In the genomic region with DNA sequence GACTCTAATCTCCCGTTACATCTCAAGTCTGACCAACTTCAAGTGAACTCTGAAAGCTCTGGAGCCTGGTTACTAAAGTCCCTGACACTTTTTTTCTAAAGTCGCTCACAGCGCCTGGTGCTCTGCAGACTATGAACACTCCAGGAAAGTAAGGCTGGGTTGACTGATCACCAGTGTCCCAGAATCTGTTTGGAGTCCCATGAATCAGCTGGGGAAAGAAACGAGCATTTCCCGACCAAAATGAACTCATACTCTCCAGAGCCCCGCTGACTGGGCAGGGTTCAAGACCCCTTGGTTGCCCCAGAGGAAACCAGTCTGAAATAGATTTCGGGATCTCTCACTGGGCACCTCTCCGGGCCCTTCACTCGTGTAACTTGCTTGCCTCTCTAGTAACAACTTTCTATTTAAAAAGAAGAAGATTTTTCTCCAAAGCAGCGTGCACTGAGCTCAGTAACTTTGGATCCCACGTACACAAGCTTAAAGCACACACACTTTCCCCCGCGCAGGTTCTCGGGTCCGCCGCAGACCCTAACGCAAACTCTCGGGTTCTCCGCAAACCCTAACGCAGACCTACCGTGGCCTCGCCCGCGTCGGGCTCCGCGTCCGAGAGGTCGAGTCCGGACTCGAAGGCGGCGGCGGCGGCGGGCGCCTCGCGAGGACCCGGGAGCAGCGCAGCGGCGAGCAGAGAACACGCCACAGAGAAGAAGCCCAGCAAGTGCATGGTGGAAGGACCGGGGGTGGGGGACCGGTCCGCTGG, we compare ENCODE assay signal across 8 cellular contexts. TPM values are rescaled to one million over a fixed set of nuclear protein-coding genes. Genes with fewer than 3 reads are reported as not detected.
DNase-seq lines count a peak whose midpoint lies in the region; ATAC-seq and TF ChIP-seq lines count a peak whose summit lies in the region.

No MANE protein-coding gene starts in this region.

- H3K27me3 Mint-ChIP-seq in CD14-positive monocyte (ENCODE audit: low read depth in 3 of 3), result peaks cover 41 to 58% (median 44%) of the 10 kb centered on the region in 3 donors

- H3K27me3 ChIP-seq in psoas muscle (ENCODE audit: insufficient read depth in 3 of 3, low read length in 2 of 3), result peaks cover 0 to 2% (median 0%) of the 10 kb centered on the region in 3 donors

- DNase-seq in CD14-positive monocyte (ENCODE audit: low spot score) (no peak), SK-MEL-5 (ENCODE audit: low read depth, low spot score) (peak; percentile 59), Right ventricle myocardium superior (peak; percentile 42), psoas muscle (peak; percentile 35 to 52), left colon (no peak), ecto neural progenitor cell (ENCODE audit: low spot score) (no peak)
- DNase-seq in activated CD4-positive, alpha-beta T cell treated with anti-CD3 and anti-CD28 coated beads, Interleukin-2, amount 50 U/mL, for 1 hour, result no peak

- H3K4me1 Mint-ChIP-seq in CD14-positive monocyte, result peaks cover 8% of the 10 kb centered on the region

- no peaks in the 10 kb centered on the region for H3K36me3 ChIP-seq in psoas muscle (ENCODE audit: insufficient read depth in 1 of 2, low read depth in 1 of 2)

- ATAC-seq in GM21737 (IDR thresholded peaks at IDR 0.05; ENCODE audit: unreplicated experiment) (peak; percentile 16), Right ventricle myocardium superior (ENCODE audit: poor library complexity) (peak; percentile 57), psoas muscle (peak; percentile 32 to 60 (median 39)), left colon (no peak)

- no peak overlapping the region for H3K27ac Mint-ChIP-seq in CD14-positive monocyte

- H3K27ac ChIP-seq in psoas muscle, result peak overlapping the region; percentile 83

- H3K36me3 Mint-ChIP-seq in CD14-positive monocyte, result no peaks in the 10 kb centered on the region

- in situ Hi-C loops in SK-MEL-5 (cut with HindIII; ENCODE audit: low pct_unique_long_range_greater_than_20kb, low sequenced_read_pairs), result no loop called here

- H3K9me3 ChIP-seq in psoas muscle, result no peaks in the 10 kb centered on the region

- H3K4me1 ChIP-seq in psoas muscle, result peaks cover 8% of the 10 kb centered on the region

- no peak for TF ChIP-seq CTCF in CD14-positive monocyte (IDR thresholded peaks at IDR 0.05)
- no peak for TF ChIP-seq CTCF in psoas muscle (IDR thresholded peaks at IDR 0.05)

- 1 to 2% (median 2%) methylated on average over 44 to 47 of the region's 47 CpGs for WGBS in psoas muscle, 3 donors

- H3K4me3 ChIP-seq in psoas muscle, result peak overlapping the region; percentile 82

- intact Hi-C loops in CD14-positive monocyte (cut with micrococcal nuclease), result no loop called here
- intact Hi-C loops in Right ventricle myocardium superior (cut with DNase I), result loop anchor here (5.0 kb wide), 2 partner anchors 224 to 256 kb away; no protein-coding TSS in a partner anchor
- intact Hi-C loops in psoas muscle (cut with DNase I), result loop anchor here in 1 of 2 donors (5.0 kb wide), 3 partner anchors 229 to 409 kb away; no protein-coding TSS in a partner anchor
- intact Hi-C loops in left colon (cut with DNase I, micrococcal nuclease), result no loop called here

- H3K4me3 Mint-ChIP-seq in CD14-positive monocyte, result peak overlapping the region; percentile 56 to 85

- peaks cover 0 to 6% (median 0%) of the 10 kb centered on the region in 7 donors for H3K9me3 Mint-ChIP-seq in CD14-positive monocyte

RNA-seq across cellular contexts. Expression of gene VEGFC, which starts 1.0 kb away (rescaled TPM):
- not detected for polyA plus RNA-seq in CD14-positive monocyte
- total RNA-seq in SK-MEL-5 (2014; rRNA removed; shearing (Covaris generic)), result 6.4 and 7.1 TPM in 2 replicates
- 8.0 and 8.7 TPM in 2 replicates for polyA plus RNA-seq in SK-MEL-5 (2015; cell fraction: cytosol; rRNA removed)
- polyA plus RNA-seq in SK-MEL-5 (2015; cell fraction: nucleus; rRNA removed), result 0.50 and 1.1 TPM in 2 replicates
- 5.4 TPM for total RNA-seq in Right ventricle myocardium superior
- total RNA-seq in psoas muscle, result 1 to 10 TPM; 3.0 to 7.0 (median 3.8) TPM
- polyA plus RNA-seq in psoas muscle, result 1 to 10 TPM; 1.8 to 2.9 (median 2.1) TPM
- total RNA-seq in left colon, result 1 to 10 TPM; 2.5 TPM

Comparison
In these comparisons a context has a peak if more than half of its experiments do, and no peak if none do; other contexts are left out.
1. DNase-seq: peak in SK-MEL-5 (single experiment), Right ventricle myocardium superior (single experiment) and psoas muscle (2 of 2); none in CD14-positive monocyte (single experiment), left colon (0 of 2), activated CD4-positive, alpha-beta T cell treated with anti-CD3 and anti-CD28 coated beads, Interleukin-2, amount 50 U/mL, for 1 hour (single experiment) and ecto neural progenitor cell (single experiment).